In the genomic region with DNA sequence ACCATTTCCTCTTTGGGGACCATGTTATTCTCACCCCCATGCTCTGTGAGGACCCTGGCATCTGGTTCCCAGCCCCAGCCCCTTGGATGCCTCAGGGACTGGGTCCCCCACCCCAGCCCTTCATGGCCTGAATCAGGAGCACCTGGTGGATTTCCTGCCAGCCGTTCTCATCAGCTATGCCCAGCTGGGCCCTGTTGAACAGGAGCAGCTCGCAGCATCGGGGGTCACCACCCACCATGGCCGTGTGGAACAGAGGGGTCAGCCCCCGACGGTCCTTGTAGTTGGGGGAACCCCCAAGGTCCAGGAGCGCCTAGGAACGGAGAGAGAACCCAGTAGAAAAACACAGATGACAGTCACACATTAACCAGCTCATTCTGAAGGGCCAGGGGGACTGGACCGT, we compare ENCODE assay signal across 39 cellular contexts. TPM values are rescaled to one million over a fixed set of nuclear protein-coding genes. Genes with fewer than 3 reads are reported as not detected.
"Had no signal": no experiment of that assay in that cellular context is flagged by ENCODE, and none has a peak within 500 bp of the region (broad histone marks: within the 10 kb centered on the region; RNA-seq: fewer than 3 reads in every experiment).

No MANE protein-coding gene starts in this region.

- DNase-seq: Kasumi-1, MG63, MM.1S, MV-4-11, NCI-H1048, NCI-H1092, NCI-H1092 treated with DMSO at 0.1 percent for 48 hours, NCI-H1105, NCI-H1105 treated with DMSO at 0.1 percent for 48 hours, NCI-H1417, NCI-H1417 treated with DMSO at 0.1 percent for 48 hours, NCI-H1436, NCI-H1436 treated with DMSO at 0.1 percent for 48 hours, NCI-H146, NCI-H1694, NCI-H1694 treated with DMSO at 0.1 percent for 48 hours, NCI-H187, NCI-H187 treated with DMSO at 0.1 percent for 48 hours, NCI-H1930, NCI-H2029, NCI-H2029 treated with DMSO at 0.1 percent for 48 hours, NCI-H2081, NCI-H2081 treated with DMSO at 0.1 percent for 48 hours, NCI-H2107, NCI-H2171, NCI-H2171 treated with DMSO at 0.1 percent for 48 hours, NCI-H2227 treated with DMSO at 0.1 percent for 48 hours, NCI-H226, NCI-H345, NCI-H446, NCI-H446 treated with DMSO at 0.1 percent for 48 hours, NCI-H510A, NCI-H510A treated with DMSO at 0.1 percent for 48 hours, NCI-H524, NCI-H524 treated with DMSO at 0.1 percent for 48 hours had no signal

- H3K9me3 ChIP-seq: MG63 had no signal

- H3K4me3 ChIP-seq: MG63 had no signal

- H3K36me3 ChIP-seq: MG63 had no signal

- H3K27me3 ChIP-seq: MG63 had no signal

RNA-seq across cellular contexts. Expression of gene GPR32, which starts 58.5 kb away (rescaled TPM):
- total RNA-seq: LHCN-M2, M059J, MCF 10A, NCI-H460 had no signal
